In genomic region chr16:400061-400540, GRCh38 we compare ENCODE assay signal across 1 cellular context.
A peak's percentile ranks its signal among the peaks of the same experiment; 100 is the strongest.
TF ChIP-seq lines count a peak whose summit lies in the region.

No MANE protein-coding gene starts in this region.

TF ChIP-seq in HEK293, 187 proteins besides CTCF, POLR2A, EP300 and RAD21 (continued from another document):
- no peak for TF ChIP-seq ZFP41 (tag by site-specific recombination; IDR thresholded peaks at IDR 0.05; ENCODE audit: borderline replicate concordance)
- TF ChIP-seq KLF7 (tag by site-specific recombination; IDR thresholded peaks at IDR 0.05; ENCODE audit: borderline replicate concordance): no peak
- no peak for TF ChIP-seq ZNF549 (tag by site-specific recombination; IDR thresholded peaks at IDR 0.05)
- no peak for TF ChIP-seq YY2 (tag by site-specific recombination; IDR thresholded peaks at IDR 0.05)
- no peak for TF ChIP-seq ZNF658 (tag by site-specific recombination; IDR thresholded peaks at IDR 0.05)
- no peak; the same call in 1 of the 2 replicates for TF ChIP-seq ZNF629 (tag by site-specific recombination; IDR thresholded peaks at IDR 0.05)
- TF ChIP-seq ZNF48 (tag by site-specific recombination; IDR thresholded peaks at IDR 0.05): no peak
- TF ChIP-seq FEZF1 (tag by site-specific recombination; IDR thresholded peaks at IDR 0.05): no peak
- peak; percentile 65; the same call in 1 of the 2 replicates for TF ChIP-seq BCL11B (tag by site-specific recombination; IDR thresholded peaks at IDR 0.05; ENCODE audit: low read depth)
- no peak for TF ChIP-seq ZNF777 (tag by site-specific recombination; IDR thresholded peaks at IDR 0.05; ENCODE audit: borderline replicate concordance)
- TF ChIP-seq ZNF571 (tag by site-specific recombination; IDR thresholded peaks at IDR 0.05): no peak
- no peak for TF ChIP-seq ZNF184 (tag by site-specific recombination; IDR thresholded peaks at IDR 0.05)
- TF ChIP-seq ZBTB8A (tag by site-specific recombination; IDR thresholded peaks at IDR 0.05): no peak
- TF ChIP-seq HOXA7 (CRISPR knock-in tag; IDR thresholded peaks at IDR 0.05; ENCODE audit: borderline replicate concordance): no peak
- peak; percentile 68 for TF ChIP-seq OSR2 (tag by site-specific recombination; IDR thresholded peaks at IDR 0.05)
- TF ChIP-seq ZNF677 (tag by site-specific recombination; IDR thresholded peaks at IDR 0.05): no peak
- no peak for TF ChIP-seq ZNF747 (tag by site-specific recombination; IDR thresholded peaks at IDR 0.05)
- TF ChIP-seq ZNF16 (tag by site-specific recombination; IDR thresholded peaks at IDR 0.05; ENCODE audit: low read depth): 0 out of 2 replicates have a peak, but pooled peaks have one; percentile 9
- peak; percentile 61; the same call in 1 of the 2 replicates for TF ChIP-seq HIC1 (tag by site-specific recombination; IDR thresholded peaks at IDR 0.05)
- peak; percentile 67; the same call in 1 of the 2 replicates for TF ChIP-seq ZBTB48 (tag by site-specific recombination; IDR thresholded peaks at IDR 0.05)
- no peak for TF ChIP-seq ZFHX2 (tag by site-specific recombination; conservative IDR thresholded peaks at IDR 0.05)
- TF ChIP-seq ZNF280D (tag by site-specific recombination; IDR thresholded peaks at IDR 0.05): no peak
- TF ChIP-seq ZNF692 (tag by site-specific recombination; IDR thresholded peaks at IDR 0.05): 0 out of 2 replicates have a peak, but pooled peaks have one; percentile 14
- TF ChIP-seq ZNF449 (tag by site-specific recombination; IDR thresholded peaks at IDR 0.05): no peak
- TF ChIP-seq ZNF133 (tag by site-specific recombination; IDR thresholded peaks at IDR 0.05): no peak
- no peak for TF ChIP-seq ZNF423 (tag by site-specific recombination; IDR thresholded peaks at IDR 0.05)
- TF ChIP-seq HOXD13 (CRISPR knock-in tag; IDR thresholded peaks at IDR 0.05; ENCODE audit: borderline replicate concordance): no peak
- no peak for TF ChIP-seq PRDM2 (tag by site-specific recombination; IDR thresholded peaks at IDR 0.05; ENCODE audit: borderline replicate concordance)
- no peak for TF ChIP-seq ZNF266 (tag by site-specific recombination; IDR thresholded peaks at IDR 0.05; ENCODE audit: low read depth)
- TF ChIP-seq ZNF175 (tag by site-specific recombination; IDR thresholded peaks at IDR 0.05): no peak
- TF ChIP-seq MYNN (tag by site-specific recombination; IDR thresholded peaks at IDR 0.05; ENCODE audit: borderline replicate concordance): no peak
- no peak for TF ChIP-seq ZNF239 (tag by site-specific recombination; IDR thresholded peaks at IDR 0.05)
- no peak for TF ChIP-seq ZNF155 (tag by site-specific recombination; IDR thresholded peaks at IDR 0.05)
- TF ChIP-seq ZNF561 (tag by site-specific recombination; IDR thresholded peaks at IDR 0.05; ENCODE audit: borderline replicate concordance): no peak
- 0 out of 2 replicates have a peak, but pooled peaks have one; percentile 6 for TF ChIP-seq ZBTB10 (tag by site-specific recombination; IDR thresholded peaks at IDR 0.05)
- peak; percentile 20; the same call in 1 of the 2 replicates for TF ChIP-seq BCL11A (tag by site-specific recombination; IDR thresholded peaks at IDR 0.05; ENCODE audit: low read depth)
- TF ChIP-seq ZNF623 (tag by site-specific recombination; IDR thresholded peaks at IDR 0.05): no peak
- TF ChIP-seq ZNF23 (tag by site-specific recombination; IDR thresholded peaks at IDR 0.05; ENCODE audit: borderline replicate concordance): no peak
- no peak for TF ChIP-seq ZNF341 (tag by site-specific recombination; IDR thresholded peaks at IDR 0.05; ENCODE audit: low read depth)
- TF ChIP-seq ZNF214 (tag by site-specific recombination; IDR thresholded peaks at IDR 0.05; ENCODE audit: borderline replicate concordance): no peak
- TF ChIP-seq PATZ1 (tag by site-specific recombination; IDR thresholded peaks at IDR 0.05): peak; percentile 62; the same call in 1 of the 2 replicates
